Comparison of ENCODE assay signal across 22 cellular contexts in the genomic region with DNA sequence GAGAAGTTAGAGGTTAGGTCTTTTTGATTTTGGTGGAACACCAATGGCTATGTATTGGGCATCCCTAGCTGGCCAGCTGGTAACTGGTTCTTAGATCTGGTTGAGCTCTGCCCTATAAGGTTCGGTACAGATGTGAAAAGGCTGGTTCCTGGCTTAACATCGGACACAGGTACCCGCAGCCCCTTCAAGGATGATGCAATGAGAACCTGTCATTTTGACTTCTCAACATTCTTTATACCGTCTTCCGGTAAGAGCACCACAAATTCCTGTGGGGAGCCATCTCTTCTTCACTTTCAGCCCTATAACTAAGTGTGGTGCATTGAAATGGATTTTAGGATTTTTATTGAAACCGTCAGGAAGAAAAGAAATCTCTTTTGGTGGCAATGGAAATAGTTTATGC.
DNase-seq lines count a peak whose midpoint lies in the region; ATAC-seq, FAIRE-seq and TF ChIP-seq lines count a peak whose summit lies in the region.
"Had no signal": no experiment of that assay in that cellular context is flagged by ENCODE, and none has a peak within 500 bp of the region (broad histone marks: within the 10 kb centered on the region; RNA-seq: fewer than 3 reads in every experiment).

No MANE protein-coding gene starts in this region.

- H3K4me3 Mint-ChIP-seq in GM23338, result no peak overlapping the region
- peak overlapping the region; percentile 5 for H3K4me3 Mint-ChIP-seq in neural crest cell
- no peak overlapping the region for H3K4me3 Mint-ChIP-seq in glutamatergic neuron (ENCODE audit: unreplicated experiment)
- H3K4me3 Mint-ChIP-seq: B cell; CD4-positive, alpha-beta T cell; CD8-positive, alpha-beta T cell had no signal

- H3K18ac ChIP-seq in H1 (ENCODE audit: extremely low read depth, low read length), result no peak overlapping the region

- H2AFZ ChIP-seq in GM23338 (peak overlapping the region; percentile 40; the same call in 1 of the 2 replicates), H1 (ENCODE audit: low read length) (no peak overlapping the region)

- no peaks in the 10 kb centered on the region for H3F3A ChIP-seq in GM23338 (replicated peaks; ENCODE audit: low read depth)

- H3K4me1 ChIP-seq in GM23338 (ENCODE audit: insufficient read depth) (no peaks in the 10 kb centered on the region), H1 (replicated peaks in 1 of 4; ENCODE audit: control insufficient read depth in 3 of 4, insufficient read depth in 4 of 4, low read length in 3 of 4) (peaks cover 0 to 5% (median 2%) of the 10 kb centered on the region in 4 experiments; a peak in 3 of 7 replicates)
- H3K4me1 ChIP-seq: A549, Caco-2 had no signal

- no peak overlapping the region for H2BK120ac ChIP-seq in H1 (replicated peaks; ENCODE audit: low read depth, low read length)

- H3K79me2 ChIP-seq in GM23338 (replicated peaks; ENCODE audit: insufficient read depth), result no peaks in the 10 kb centered on the region
- no peaks in the 10 kb centered on the region for H3K79me2 ChIP-seq in H1 (ENCODE audit: control insufficient read depth in 1 of 2, insufficient read depth in 2 of 2, low read length in 2 of 2)

- H2BK5ac ChIP-seq in H1 (ENCODE audit: low read depth, low read length), result no peak overlapping the region; the same call in 1 of the 2 replicates

- H4K5ac ChIP-seq in H1 (ENCODE audit: insufficient read length, low read depth, low read length), result no peak overlapping the region

- POLR2A ChIA-PET in H1 (lab: Charles Lee; ENCODE audit: partially characterized antibody), result interaction anchor here (0.6 to 1.0 kb wide), 2 partner anchors 17 to 895 kb away, joined by 3 read pairs; no protein-coding TSS in a partner anchor

- no peak for FAIRE-seq in H1 (lab: Jason Lieb, UNC)
- FAIRE-seq: A549, D721Med, G401.6, GM12891, GM19239 had no signal

- H2BK15ac ChIP-seq in H1 (ENCODE audit: low read length), result peak overlapping the region; percentile 40; the same call in 1 of the 2 replicates

- H4K8ac ChIP-seq in H1 (ENCODE audit: extremely low read depth, insufficient read depth, low read length), result no peak overlapping the region

- TF ChIP-seq RAD21 in H1 (IDR thresholded peaks at IDR 0.05 in 1 of 2, conservative IDR thresholded peaks at IDR 0.05 in 1 of 2; ENCODE audit: low read depth in 2 of 2, low read length in 2 of 2), result no peak

- H3K4me1 Mint-ChIP-seq in GM23338, result peaks cover 24% of the 10 kb centered on the region
- H3K4me1 Mint-ChIP-seq in neural crest cell, result peaks cover 76% of the 10 kb centered on the region
- H3K4me1 Mint-ChIP-seq in glutamatergic neuron (ENCODE audit: low read depth, unreplicated experiment), result peaks cover 11% of the 10 kb centered on the region

- H3K27me3 Mint-ChIP-seq in GM23338 (ENCODE audit: insufficient read depth, low read depth, poor library complexity) (peaks cover 1% of the 10 kb centered on the region), neural crest cell (ENCODE audit: low read depth) (no peaks in the 10 kb centered on the region), glutamatergic neuron (ENCODE audit: unreplicated experiment) (no peaks in the 10 kb centered on the region)

- H3K9me3 ChIP-seq in H1 (ENCODE audit: insufficient read depth in 2 of 2, low read depth in 1 of 2, low read length in 1 of 2), result no peaks in the 10 kb centered on the region
- H3K9me3 ChIP-seq: A549; BLaER1 treated with 17β-estradiol and CSF1 and Interleukin-3, amounts not matched to agents 10 nM and 100 nM; Caco-2 had no signal

- no peak overlapping the region for H3K56ac ChIP-seq in H1 (replicated peaks; ENCODE audit: insufficient read length, low read depth, low read length)

- no peaks in the 10 kb centered on the region for H3K79me1 ChIP-seq in H1 (ENCODE audit: low read depth, low read length)

- no peak overlapping the region for H2BK12ac ChIP-seq in H1 (ENCODE audit: low read depth, low read length)

- TF ChIP-seq EP300 in H1 (IDR thresholded peaks at IDR 0.05; ENCODE audit: borderline replicate concordance in 1 of 2, low read depth in 2 of 2, low read length in 2 of 2), result no peak

- no peak for TF ChIP-seq CTCF in GM23338 (conservative IDR thresholded peaks at IDR 0.05; ENCODE audit: low read depth in 2 of 2)
- no peak for TF ChIP-seq CTCF in H1 (IDR thresholded peaks at IDR 0.05; ENCODE audit: control extremely low read depth in 1 of 3, insufficient read depth in 1 of 3, low read depth in 1 of 3, low read length in 3 of 3)
- TF ChIP-seq CTCF in neural crest cell (conservative IDR thresholded peaks at IDR 0.05), result no peak
- TF ChIP-seq CTCF in glutamatergic neuron (IDR thresholded peaks at IDR 0.05; ENCODE audit: partially characterized antibody, unreplicated experiment), result no peak

- no peak overlapping the region for H3K27ac ChIP-seq in GM23338 (ENCODE audit: low read depth)
- H3K27ac ChIP-seq in H1 (ENCODE audit: low read depth, low read length), result no peak overlapping the region
- H3K27ac ChIP-seq: 22Rv1; A549; BLaER1 treated with 17β-estradiol and CSF1 and Interleukin-3, amounts not matched to agents 10 nM and 100 nM; C4-2B had no signal

- H3K27me3 ChIP-seq in GM23338 (ENCODE audit: insufficient read depth) (no peaks in the 10 kb centered on the region), H1 (replicated peaks in 1 of 4; ENCODE audit: control insufficient read depth in 3 of 4, extremely low read depth in 1 of 4, insufficient read depth in 3 of 4, low read length in 3 of 4) (no peaks in the 10 kb centered on the region)
- H3K27me3 ChIP-seq: BLaER1 treated with 17β-estradiol and CSF1 and Interleukin-3, amounts not matched to agents 10 nM and 100 nM had no signal

- ATAC-seq in GM23338, result no peak
- ATAC-seq: A549; CD8-positive, alpha-beta T cell had no signal

- H3K4me3 ChIP-seq in GM23338 (no peak overlapping the region), H1 (ENCODE audit: extremely low read depth in 1 of 4, insufficient read depth in 2 of 4, low read depth in 3 of 4, low read length in 4 of 4) (no peak overlapping the region)
- H3K4me3 ChIP-seq: A549; BLaER1 treated with 17β-estradiol and CSF1 and Interleukin-3, amounts not matched to agents 10 nM and 100 nM had no signal

- no peak overlapping the region; the same call in 1 of the 2 replicates for H2AK5ac ChIP-seq in H1 (ENCODE audit: low read depth, low read length)

- no peak overlapping the region for H3K4ac ChIP-seq in H1 (replicated peaks; ENCODE audit: insufficient read length, low read depth, low read length)

- DNase-seq in GM23338 (ENCODE audit: low spot score) (no peak), H1 (ENCODE audit: low read depth in 1 of 2, low spot score in 2 of 2) (no peak), neural crest cell (ENCODE audit: low read depth, low spot score) (no peak), glutamatergic neuron (no peak), NCI-H774 (lab: John Stamatoyannopoulos, UW) (no peak), NCI-H146 treated with DMSO at 0.1 percent for 48 hours (lab: John Stamatoyannopoulos, UW; ENCODE audit: unreplicated experiment) (no peak)
- DNase-seq: AML-193; Caco-2; Calu3; CD4-positive, alpha-beta T cell; CD8-positive, alpha-beta T cell; DMS79 treated with DMSO at 0.1 percent for 48 hours; GF-D8 had no signal

- 78% methylated on average over 6 of the region's 6 CpGs; no CpG with 5 or more reads in 1 of the 2 experiments for WGBS in H1 (ENCODE audit: extremely low coverage in 1 of 2, insufficient coverage in 1 of 2, insufficient read length in 1 of 2, insufficient replicate concordance in 2 of 2, low coverage in 1 of 2, low lambda C conversion rate in 2 of 2, missing lambda C conversion rate in 1 of 2), 2 experiments

- no peak overlapping the region for H3K27ac Mint-ChIP-seq in GM23338
- H3K27ac Mint-ChIP-seq in neural crest cell (ENCODE audit: unreplicated experiment), result no peak overlapping the region
- no peak overlapping the region for H3K27ac Mint-ChIP-seq in glutamatergic neuron (ENCODE audit: unreplicated experiment)
- H3K27ac Mint-ChIP-seq: B cell; CD4-positive, alpha-beta T cell; CD8-positive, alpha-beta T cell had no signal

- H3K9ac ChIP-seq in H1 (replicated peaks in 1 of 4; ENCODE audit: extremely low read depth in 1 of 4, low read depth in 3 of 4, low read length in 3 of 4), result no peak overlapping the region
- H3K9ac ChIP-seq: BLaER1 treated with 17β-estradiol and CSF1 and Interleukin-3, amounts not matched to agents 10 nM and 100 nM had no signal

- no peaks in the 10 kb centered on the region for H3K36me3 ChIP-seq in GM23338 (ENCODE audit: insufficient read depth)
- no peaks in the 10 kb centered on the region; a peak in 1 of 8 replicates for H3K36me3 ChIP-seq in H1 (ENCODE audit: control insufficient read depth in 2 of 4, insufficient read depth in 4 of 4, low read length in 3 of 4)
- H3K36me3 ChIP-seq: BLaER1 treated with 17β-estradiol and CSF1 and Interleukin-3, amounts not matched to agents 10 nM and 100 nM had no signal

- H3K36me3 Mint-ChIP-seq in GM23338 (ENCODE audit: low read depth), result no peaks in the 10 kb centered on the region
- H3K36me3 Mint-ChIP-seq in neural crest cell (ENCODE audit: low read depth), result no peaks in the 10 kb centered on the region
- no peaks in the 10 kb centered on the region for H3K36me3 Mint-ChIP-seq in glutamatergic neuron (ENCODE audit: unreplicated experiment)
- H3K36me3 Mint-ChIP-seq: CD8-positive, alpha-beta T cell had no signal

- no peaks in the 10 kb centered on the region; the same call in 2 of the 3 replicates for H3K9me3 Mint-ChIP-seq in GM23338
- H3K9me3 Mint-ChIP-seq in neural crest cell, result no peaks in the 10 kb centered on the region
- H3K9me3 Mint-ChIP-seq in glutamatergic neuron (ENCODE audit: unreplicated experiment), result no peaks in the 10 kb centered on the region
- H3K9me3 Mint-ChIP-seq: CD4-positive, alpha-beta T cell; CD8-positive, alpha-beta T cell had no signal

- H3K4me2 ChIP-seq in GM23338 (no peak overlapping the region), H1 (ENCODE audit: insufficient read depth in 1 of 2, low read depth in 2 of 2, low read length in 2 of 2) (no peak overlapping the region)
- H3K4me2 ChIP-seq: A549; BLaER1 treated with 17β-estradiol and CSF1 and Interleukin-3, amounts not matched to agents 10 nM and 100 nM had no signal

- no peaks in the 10 kb centered on the region for H3K9me2 ChIP-seq in GM23338 (ENCODE audit: insufficient read depth)

- H4K20me1 ChIP-seq in GM23338 (replicated peaks; ENCODE audit: insufficient read depth) (no peaks in the 10 kb centered on the region), H1 (replicated peaks in 1 of 2; ENCODE audit: control insufficient read depth in 1 of 2, insufficient read depth in 2 of 2, low read length in 2 of 2) (no peaks in the 10 kb centered on the region)
- H4K20me1 ChIP-seq: BLaER1 treated with 17β-estradiol and CSF1 and Interleukin-3, amounts not matched to agents 10 nM and 100 nM had no signal

- H4K91ac ChIP-seq in H1 (replicated peaks; ENCODE audit: insufficient read length, low read length), result no peak overlapping the region

- H3K14ac ChIP-seq in H1 (ENCODE audit: insufficient read length), result no peak overlapping the region

- TF ChIP-seq POLR2A in H1 (IDR thresholded peaks at IDR 0.05; ENCODE audit: control extremely low read depth in 1 of 2, low read depth in 2 of 2, low read length in 2 of 2), result no peak

- H2BK20ac ChIP-seq in H1 (ENCODE audit: low read length), result no peak overlapping the region

- CTCF ChIA-PET in H1 (lab: Charles Lee; ENCODE audit: partially characterized antibody), result interaction anchor here (0.6 to 7.4 kb wide), 23 partner anchors 8 to 441 kb away, joined by 3 to 63 read pairs (median 7); a partner anchor contains a TSS

- H3K23me2 ChIP-seq in H1 (ENCODE audit: low read depth, low read length), result 0 out of 2 replicates have a peak, but pooled peaks cover 2% of the 10 kb centered on the region

- H3K23ac ChIP-seq in H1 (ENCODE audit: insufficient read length), result no peak overlapping the region
